Comparison of ENCODE assay signal across 24 cellular contexts in the genomic region with DNA sequence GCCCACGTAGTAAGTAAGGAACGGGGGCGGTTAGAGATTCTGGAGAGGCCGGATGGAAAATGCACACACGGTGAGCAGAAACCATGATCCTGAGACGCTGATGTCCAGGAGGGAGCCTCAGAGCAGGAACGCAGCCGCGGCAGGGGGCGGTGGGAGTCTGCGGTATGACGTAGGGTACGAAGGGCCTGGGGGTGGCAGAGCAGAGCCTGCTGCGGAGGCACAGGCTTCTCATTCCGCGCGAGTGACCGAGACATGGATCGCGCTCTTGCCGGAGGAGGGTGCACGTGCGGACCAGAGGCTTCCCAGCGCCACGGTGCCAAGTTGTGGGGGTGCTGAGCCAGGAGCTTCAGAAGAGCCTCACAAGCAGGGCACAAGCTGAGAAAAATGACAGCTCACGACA.
"Had no signal": no experiment of that assay in that cellular context is flagged by ENCODE, and none has a peak within 500 bp of the region (broad histone marks: within the 10 kb centered on the region; RNA-seq: fewer than 3 reads in every experiment).

No MANE protein-coding gene starts in this region.

- H3K36me3 ChIP-seq: left lung, prostate gland, right atrium auricular region, tibial nerve, uterus had no signal

- H3K4me3 ChIP-seq: left lung, prostate gland, right atrium auricular region, tibial nerve, uterus had no signal

- H3K4me1 Mint-ChIP-seq: activated B cell treated with CpG ODN at 0.5 μM for 24 hours had no signal

- H3K27me3 ChIP-seq: left lung, right atrium auricular region, tibial nerve, uterus had no signal

- H3K27ac Mint-ChIP-seq: activated B cell treated with CpG ODN at 0.5 μM for 24 hours; activated naive CD4-positive, alpha-beta T cell treated with anti-CD3 and anti-CD28 coated beads for 36 hours; activated T-cell treated with anti-CD3 and anti-CD28 coated beads, Interleukin-2, amount 50 U/mL, for 24 hours; activated T-helper 2 cell treated with anti-CD3 and anti-CD28 coated beads, Interferon-gamma antibody, Interleukin-2, Interleukin-4, amounts not matched to agents 10 μg/mL and 5 μg/mL and 100 μg/mL, durations not matched to agents 14 hours and 24 hours and 36 hours; brain; T-helper 2 cell treated with Interferon-gamma antibody and Interleukin-4, amounts not matched to agents 5 μg/mL and 100 μg/mL, for 36 hours had no signal

- H3K4me1 ChIP-seq: left lung, prostate gland, right atrium auricular region, tibial nerve, uterus had no signal

- H3K4me3 Mint-ChIP-seq: activated B cell treated with CpG ODN at 0.5 μM for 24 hours; activated CD8-positive, alpha-beta T cell treated with anti-CD3 and anti-CD28 coated beads for 36 hours; activated naive CD4-positive, alpha-beta T cell treated with anti-CD3 and anti-CD28 coated beads for 36 hours; activated T-cell treated with anti-CD3 and anti-CD28 coated beads, Interleukin-2, amount 50 U/mL, for 24 hours; brain; neural crest cell; T-helper 2 cell treated with Interferon-gamma antibody and Interleukin-4, amounts not matched to agents 5 μg/mL and 100 μg/mL, for 36 hours had no signal

- DNase-seq: activated B cell treated with CpG ODN at 0.5 μM for 24 hours; activated CD4-positive, alpha-beta T cell treated with anti-CD3 and anti-CD28 coated beads for 48 hours; activated CD8-positive, alpha-beta T cell treated with anti-CD3 and anti-CD28 coated beads for 36 hours; activated naive CD4-positive, alpha-beta T cell treated with anti-CD3 and anti-CD28 coated beads for 36 hours; activated T-cell treated with anti-CD3 and anti-CD28 coated beads, Interleukin-2, amount 50 U/mL, for 24 hours; central memory CD4-positive, alpha-beta T cell; cortex of kidney; effector CD4-positive, alpha-beta T cell; foreskin fibroblast; hypothalamus; left lung; midbrain; stimulated activated CD4-positive, alpha-beta T cell treated with anti-CD3 and anti-CD28 coated beads, Interleukin-12 subunit alpha, Interleukin-12 subunit beta, amount 100 ng/mL, for 4 hours; stimulated activated CD4-positive, alpha-beta T cell treated with anti-CD3 and anti-CD28 coated beads, Interleukin-1b, Interleukin-23, amount 100 ng/mL, for 48 hours; stimulated activated CD8-positive, alpha-beta memory T cell treated with anti-CD3 and anti-CD28 coated beads, Interleukin-4, amount 100 ng/mL, for 48 hours; stimulated activated naive CD4-positive, alpha-beta T cell treated with Interleukin-2 at 50 U/mL for 16 hours; uterus had no signal

- H3K9me3 ChIP-seq: left lung, prostate gland, right atrium auricular region, tibial nerve, uterus had no signal

- H3K27ac ChIP-seq: left lung, prostate gland, right atrium auricular region, tibial nerve, uterus had no signal

- ATAC-seq: activated CD8-positive, alpha-beta T cell treated with anti-CD3 and anti-CD28 coated beads for 36 hours; left lung had no signal

- H3K9me3 Mint-ChIP-seq: activated B cell treated with CpG ODN at 0.5 μM for 24 hours; activated naive CD4-positive, alpha-beta T cell treated with anti-CD3 and anti-CD28 coated beads for 36 hours; activated T-cell treated with anti-CD3 and anti-CD28 coated beads, Interleukin-2, amount 50 U/mL, for 24 hours; brain; neural crest cell; T-helper 2 cell treated with Interferon-gamma antibody and Interleukin-4, amounts not matched to agents 5 μg/mL and 100 μg/mL, for 36 hours had no signal
